In the genomic region with DNA sequence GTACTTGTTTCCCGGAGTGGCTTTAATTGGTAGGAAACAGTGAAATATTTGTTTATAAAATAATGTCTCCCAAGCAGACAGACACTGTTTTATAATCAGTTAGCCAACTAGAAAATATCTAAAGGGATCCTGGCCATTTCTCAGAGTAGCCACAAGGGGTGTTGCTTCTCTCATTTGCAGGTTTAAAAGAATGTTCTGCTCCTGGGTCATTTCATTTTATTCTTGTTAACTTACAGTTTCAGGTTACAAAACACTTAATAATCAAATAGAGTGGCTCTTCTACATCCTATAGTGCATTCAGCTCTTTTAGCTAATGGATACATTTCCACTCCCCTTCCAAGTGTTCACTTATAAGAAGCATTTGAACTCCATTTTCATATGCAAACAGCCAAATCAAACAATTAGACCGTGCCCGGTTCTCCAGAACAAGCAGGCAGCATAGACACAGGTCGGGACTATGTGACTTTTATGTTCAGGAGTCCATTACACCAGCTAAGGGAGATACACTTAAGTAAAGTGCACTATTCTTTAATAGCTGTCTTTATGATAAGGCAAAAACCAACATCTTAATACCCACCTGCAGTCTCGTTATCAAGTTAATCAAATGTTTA, we compare ENCODE assay signal across 1 cellular context.
TF ChIP-seq lines count a peak whose summit lies in the region.

No MANE protein-coding gene starts in this region.

TF ChIP-seq in A549, 52 proteins besides CTCF, POLR2A, EP300 and RAD21 (continued from another document):
- no peak for TF ChIP-seq HES2 (IDR thresholded peaks at IDR 0.05)
